12 cellular contexts compared by ENCODE assay signal in the genomic region with DNA sequence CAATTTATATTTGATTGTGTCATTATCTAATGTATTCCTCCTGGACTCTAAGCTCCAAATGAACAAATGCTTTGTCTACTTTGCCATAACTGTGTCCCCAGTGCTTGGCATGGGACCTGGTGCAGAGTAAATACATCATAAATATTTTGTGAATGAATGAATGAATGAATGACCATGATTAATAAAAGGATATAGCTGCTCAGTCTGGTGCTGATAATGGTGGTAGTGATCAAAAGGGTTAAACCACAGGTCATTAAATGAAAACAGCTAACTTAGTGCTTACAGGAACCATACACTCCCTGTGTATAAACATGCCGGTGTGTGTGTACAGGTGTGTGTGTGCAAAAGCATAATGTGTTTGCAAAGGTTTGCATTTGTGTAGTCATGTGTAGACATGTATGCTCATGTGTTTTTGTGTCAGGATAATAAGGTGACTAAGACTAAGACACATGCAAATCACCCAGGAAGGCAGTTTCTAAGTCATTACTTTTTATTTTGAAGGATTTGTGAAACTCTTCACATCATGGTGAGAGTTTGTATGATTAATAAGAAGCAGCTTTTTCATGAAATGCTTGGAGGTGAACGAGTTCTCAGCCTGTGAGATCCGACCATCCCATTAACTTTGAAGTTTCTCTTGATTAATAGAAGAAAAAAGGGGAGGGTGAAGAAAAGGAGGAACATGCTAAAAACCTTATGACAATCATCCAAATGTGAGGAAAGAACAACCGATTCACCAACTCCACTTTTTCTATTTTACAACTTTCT. TPM values are rescaled to one million over a fixed set of nuclear protein-coding genes. Genes with fewer than 3 reads are reported as not detected.
DNase-seq lines count a peak whose midpoint lies in the region; ATAC-seq and TF ChIP-seq lines count a peak whose summit lies in the region.
"Had no signal": no experiment of that assay in that cellular context is flagged by ENCODE, and none has a peak within 500 bp of the region (broad histone marks: within the 10 kb centered on the region; RNA-seq: fewer than 3 reads in every experiment).

No MANE protein-coding gene starts in this region.

- no peak for TF ChIP-seq CTCF in psoas muscle (IDR thresholded peaks at IDR 0.05)
- no peak for TF ChIP-seq CTCF in OCI-LY7 (conservative IDR thresholded peaks at IDR 0.05; ENCODE audit: low read length)

- no peak overlapping the region for H3K27ac Mint-ChIP-seq in activated naive CD8-positive, alpha-beta T cell treated with anti-CD3 and anti-CD28 coated beads, Interleukin-2, amount 50 U/mL, for 24 hours

- POLR2A ChIA-PET in OCI-LY7 (lab: Charles Lee) = interaction anchor here (0.6 to 2.3 kb wide), 9 partner anchors 9 to 89 kb away, joined by 3 to 7 read pairs (median 4); no protein-coding TSS in a partner anchor

- H2AFZ ChIP-seq in OCI-LY7 (ENCODE audit: low read length) = no peak overlapping the region; the same call in 1 of the 2 replicates

- H2BK5ac ChIP-seq in mesendoderm (ENCODE audit: low read length) = no peak overlapping the region

- H3K79me1 ChIP-seq in mesendoderm (ENCODE audit: low read length) = no peaks in the 10 kb centered on the region

- H4K5ac ChIP-seq in mesendoderm (ENCODE audit: low read length) = no peak overlapping the region

- H3K27ac ChIP-seq in psoas muscle (peak overlapping the region; percentile 82), mesendoderm (ENCODE audit: low read depth, low read length) (no peak overlapping the region), OCI-LY7 (ENCODE audit: low read depth, low read length, poor library complexity, severe bottlenecking) (no peak overlapping the region)
- H3K27ac ChIP-seq: KMS-11 had no signal

- H3K9me3 Mint-ChIP-seq in activated naive CD8-positive, alpha-beta T cell treated with anti-CD3 and anti-CD28 coated beads, Interleukin-2, amount 50 U/mL, for 24 hours = no peaks in the 10 kb centered on the region

- H3K23ac ChIP-seq in mesendoderm (ENCODE audit: low read length) = no peak overlapping the region

- no peak overlapping the region for H3K4me3 ChIP-seq in psoas muscle
- H3K4me3 ChIP-seq in mesendoderm (ENCODE audit: low read length) = no peak overlapping the region
- H3K4me3 ChIP-seq in OCI-LY7 (ENCODE audit: low read depth, low read length, poor library complexity, severe bottlenecking) = no peak overlapping the region
- H3K4me3 ChIP-seq: thyroid gland had no signal

- H3K27me3 ChIP-seq in psoas muscle (ENCODE audit: insufficient read depth in 3 of 3, low read length in 2 of 3) (no peaks in the 10 kb centered on the region), mesendoderm (ENCODE audit: insufficient read depth, low read length, poor library complexity) (no peaks in the 10 kb centered on the region)
- H3K27me3 ChIP-seq: thyroid gland had no signal

- WGBS in psoas muscle, 3 donors = 62 to 77% (median 63%) methylated on average over 4 of the region's 4 CpGs
- WGBS in mesendoderm (ENCODE audit: extremely low coverage, insufficient coverage, low lambda C conversion rate) = no CpG with 5 or more reads among the region's 4 CpGs

- peaks cover 0 to 59% of the 10 kb centered on the region in 2 donors for H3K36me3 ChIP-seq in psoas muscle (ENCODE audit: insufficient read depth in 1 of 2, low read depth in 1 of 2)
- H3K36me3 ChIP-seq in mesendoderm (ENCODE audit: control insufficient read depth, insufficient read depth, low read length) = peaks cover 32% of the 10 kb centered on the region
- H3K36me3 ChIP-seq in OCI-LY7 (ENCODE audit: insufficient read depth, low read length) = no peaks in the 10 kb centered on the region

- no peak overlapping the region for H3K4me3 Mint-ChIP-seq in activated naive CD8-positive, alpha-beta T cell treated with anti-CD3 and anti-CD28 coated beads, Interleukin-2, amount 50 U/mL, for 24 hours

- H3K9ac ChIP-seq in mesendoderm (ENCODE audit: low read length) = no peak overlapping the region
- H3K9ac ChIP-seq: KMS-11 had no signal

- no peak overlapping the region for H3K4ac ChIP-seq in mesendoderm (ENCODE audit: low read depth, low read length)

- no peak overlapping the region for H3K18ac ChIP-seq in mesendoderm (ENCODE audit: low read length)

- H3K9me2 ChIP-seq in OCI-LY7 (ENCODE audit: insufficient read depth, low read length) = no peaks in the 10 kb centered on the region

- H3K9me3 ChIP-seq in psoas muscle (no peaks in the 10 kb centered on the region), OCI-LY7 (ENCODE audit: low read length) (no peaks in the 10 kb centered on the region)
- H3K9me3 ChIP-seq: thyroid gland had no signal

- ATAC-seq in GM18873 (IDR thresholded peaks at IDR 0.05; ENCODE audit: low FRiP score, unreplicated experiment) = peak; percentile 71
- ATAC-seq in HG02588 (IDR thresholded peaks at IDR 0.05; ENCODE audit: unreplicated experiment) = peak; percentile 65
- ATAC-seq in HG03575 (IDR thresholded peaks at IDR 0.05; ENCODE audit: extremely low read depth, insufficient number of reproducible peaks, low FRiP score, unreplicated experiment) = peak; percentile 65
- ATAC-seq in psoas muscle = no peak
- ATAC-seq in activated naive CD8-positive, alpha-beta T cell treated with anti-CD3 and anti-CD28 coated beads, Interleukin-2, amount 50 U/mL, for 24 hours = no peak

- intact Hi-C loops in psoas muscle (cut with DNase I) (loop anchor here in 1 of 2 donors (5.0 kb wide), 1 partner anchor 40 kb away; no protein-coding TSS in a partner anchor), OCI-LY7 (cut with micrococcal nuclease; ENCODE audit: unreplicated experiment) (no loop called here)

- no peak overlapping the region for H3K4me2 ChIP-seq in mesendoderm (ENCODE audit: low read length)
- no peak overlapping the region for H3K4me2 ChIP-seq in OCI-LY7 (ENCODE audit: low read length)
- H3K4me2 ChIP-seq: KMS-11 had no signal

- no peak overlapping the region for H2BK15ac ChIP-seq in mesendoderm (replicated peaks; ENCODE audit: low read depth)

- H4K8ac ChIP-seq in mesendoderm (ENCODE audit: low read depth, low read length) = no peak overlapping the region

- H3K4me1 Mint-ChIP-seq in activated naive CD8-positive, alpha-beta T cell treated with anti-CD3 and anti-CD28 coated beads, Interleukin-2, amount 50 U/mL, for 24 hours = peaks cover 10% of the 10 kb centered on the region

- H2AK5ac ChIP-seq in mesendoderm (ENCODE audit: low read length) = no peak overlapping the region

- no TSS peak for BruUV-seq in OCI-LY7 (replicated peaks; lab: Mats Ljungman, UMichigan)

- H3K79me2 ChIP-seq in mesendoderm (ENCODE audit: control insufficient read depth, insufficient read depth, low read length) (no peaks in the 10 kb centered on the region), OCI-LY7 (ENCODE audit: insufficient read depth, low read depth, low read length) (no peaks in the 10 kb centered on the region)

- DNase-seq in psoas muscle = no peak
- DNase-seq in activated naive CD8-positive, alpha-beta T cell treated with anti-CD3 and anti-CD28 coated beads, Interleukin-2, amount 50 U/mL, for 24 hours = no peak
- no peak for DNase-seq in activated CD4-positive, alpha-beta T cell treated with anti-CD3 and anti-CD28 coated beads, Interleukin-2, amount 50 U/mL, for 48 hours
- DNase-seq in mesendoderm = no peak
- DNase-seq in OCI-LY7 (ENCODE audit: low spot score) = no peak
- DNase-seq: amygdala, T-helper 2 cell, thyroid gland had no signal

- no peak overlapping the region for H3K56ac ChIP-seq in mesendoderm (ENCODE audit: low read length)

- peaks cover 2% of the 10 kb centered on the region for H3K27me3 Mint-ChIP-seq in activated naive CD8-positive, alpha-beta T cell treated with anti-CD3 and anti-CD28 coated beads, Interleukin-2, amount 50 U/mL, for 24 hours

- H3K4me1 ChIP-seq in psoas muscle (peaks cover 39% of the 10 kb centered on the region), mesendoderm (ENCODE audit: control insufficient read depth, low read depth, low read length) (peaks cover 2% of the 10 kb centered on the region), OCI-LY7 (ENCODE audit: insufficient read depth, low read length, poor library complexity, severe bottlenecking) (peaks cover 12% of the 10 kb centered on the region)

- CTCF ChIA-PET in OCI-LY7 (lab: Charles Lee; ENCODE audit: unreplicated experiment) = interaction anchor here (2.1 kb wide), 1 partner anchor 10 kb away, joined by 10 read pairs; no protein-coding TSS in a partner anchor

- no peaks in the 10 kb centered on the region for H3K36me3 Mint-ChIP-seq in activated naive CD8-positive, alpha-beta T cell treated with anti-CD3 and anti-CD28 coated beads, Interleukin-2, amount 50 U/mL, for 24 hours (ENCODE audit: low read depth)

- no peaks in the 10 kb centered on the region for H4K20me1 ChIP-seq in OCI-LY7 (ENCODE audit: insufficient read depth, low read length)

- H2BK120ac ChIP-seq in mesendoderm (ENCODE audit: low read depth, low read length) = no peak overlapping the region

RNA-seq across cellular contexts. Expression of gene SPARC, which starts 24.6 kb away (rescaled TPM):
- total RNA-seq in psoas muscle = 100 to 1,000 TPM; 175 to 687 (median 372) TPM
- 100 to 1,000 TPM; 111 to 331 (median 170) TPM for polyA plus RNA-seq in psoas muscle
- polyA plus RNA-seq in mesendoderm (2013, experiment 1 of 2) = 371 TPM
- 377 TPM for polyA plus RNA-seq in mesendoderm (2013, experiment 2 of 2)
- total RNA-seq in OCI-LY7 (2014; rRNA removed; shearing (Covaris generic)) = not detected in 2 replicates
- total RNA-seq in OCI-LY7 (2022) = 0.89 TPM in 1 of 2 replicates, not detected in the other

Comparison
In these comparisons a context has a peak if more than half of its experiments do, and no peak if none do; other contexts are left out.
1. ATAC-seq: peak in GM18873 (single experiment), HG02588 (single experiment) and HG03575 (single experiment); none in psoas muscle (0 of 4) and activated naive CD8-positive, alpha-beta T cell treated with anti-CD3 and anti-CD28 coated beads, Interleukin-2, amount 50 U/mL, for 24 hours (single experiment).
2. RNA of gene SPARC, which starts 24.6 kb away (total RNA-seq): 175 to 687 TPM in psoas muscle; 0.89 TPM in OCI-LY7; every median in the first group is over 10 times any median in the second.